ENCODE assay signal across 20 cellular contexts in the genomic region with DNA sequence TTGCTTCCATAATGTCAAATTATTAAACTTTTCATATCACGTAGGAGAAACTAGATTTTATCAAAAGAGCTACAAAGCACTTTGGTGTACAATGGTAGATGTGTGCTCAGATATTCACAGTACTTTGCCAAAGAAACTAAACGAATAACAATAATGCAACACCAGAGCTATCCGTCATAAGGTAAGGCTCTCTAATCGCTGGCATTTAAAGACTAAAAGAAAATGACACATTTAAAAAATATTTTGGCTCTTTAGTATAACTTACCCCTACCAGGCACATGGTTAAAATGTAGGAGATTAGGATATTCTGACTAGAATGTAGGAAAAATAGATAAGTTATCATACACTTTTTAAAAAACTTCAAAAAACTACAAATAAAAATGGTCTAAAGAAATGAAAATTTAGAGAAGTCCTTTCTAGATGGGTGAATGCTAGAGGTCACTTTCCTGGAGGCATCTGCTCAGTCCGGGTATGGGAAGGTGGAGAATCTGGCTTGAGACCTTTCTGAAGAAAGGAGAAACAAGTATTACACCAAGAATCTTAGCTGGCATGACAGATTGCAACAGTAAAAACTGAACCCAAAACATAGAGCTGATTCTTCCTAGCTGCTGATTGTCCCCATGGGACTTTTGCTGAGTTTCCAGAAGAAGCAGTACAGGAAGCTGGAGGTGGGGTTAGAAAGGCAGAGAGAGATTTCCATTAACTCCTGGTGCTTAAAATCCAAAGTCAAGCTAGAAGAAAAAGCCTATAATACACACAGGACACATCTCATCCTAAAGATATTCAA.
DNase-seq lines count a peak whose midpoint lies in the region; ATAC-seq and TF ChIP-seq lines count a peak whose summit lies in the region.
"Had no signal": no experiment of that assay in that cellular context is flagged by ENCODE, and none has a peak within 500 bp of the region (broad histone marks: within the 10 kb centered on the region; RNA-seq: fewer than 3 reads in every experiment).

No MANE protein-coding gene starts in this region.

- H3K27ac ChIP-seq in GM23248, result no peak overlapping the region
- no peak overlapping the region for H3K27ac ChIP-seq in right cardiac atrium (ENCODE audit: low read length)
- H3K27ac ChIP-seq in foreskin keratinocyte, result no peak overlapping the region
- H3K27ac ChIP-seq: colonic mucosa, hepatocyte, psoas muscle, stomach, WERI-Rb-1 had no signal

- no peaks in the 10 kb centered on the region for H3K36me3 ChIP-seq in GM23248 (ENCODE audit: low read depth)
- H3K36me3 ChIP-seq: colonic mucosa, stomach, WERI-Rb-1 had no signal

- H3K4me3 ChIP-seq in AG09309 (ENCODE audit: control insufficient read depth, low read depth, low read length) (no peak overlapping the region), GM23248 (no peak overlapping the region), right cardiac atrium (ENCODE audit: low read length) (no peak overlapping the region)
- H3K4me3 ChIP-seq: colonic mucosa, hepatocyte, psoas muscle, stomach had no signal

- H3K27me3 ChIP-seq in GM23248 (replicated peaks; ENCODE audit: insufficient read depth), result no peaks in the 10 kb centered on the region
- H3K27me3 ChIP-seq in right cardiac atrium (ENCODE audit: control insufficient read depth, insufficient read depth), result no peaks in the 10 kb centered on the region
- no peaks in the 10 kb centered on the region for H3K27me3 ChIP-seq in foreskin keratinocyte
- H3K27me3 ChIP-seq: colonic mucosa, hepatocyte, stomach had no signal

- peak; percentile 25 for DNase-seq in AG09309 (ENCODE audit: low read depth)
- DNase-seq in GM23248, result peak; percentile 53
- DNase-seq in brain pericyte (ENCODE audit: low read depth, low spot score), result peak; percentile 25
- DNase-seq in right cardiac atrium, result no peak
- no peak for DNase-seq in NCI-H187 (lab: John Stamatoyannopoulos, UW)
- no peak for DNase-seq in activated T-cell treated with anti-CD3 and anti-CD28 coated beads, Interleukin-2, amount 50 U/mL, for 4 hours
- DNase-seq in foreskin keratinocyte, result no peak
- DNase-seq: activated CD8-positive, alpha-beta T cell treated with anti-CD3 and anti-CD28 coated beads for 36 hours; amygdala; colonic mucosa; DMS153; left colon; NCI-H1694; NCI-H524 treated with DMSO at 0.1 percent for 48 hours; psoas muscle; stomach; WERI-Rb-1 had no signal

- no peak overlapping the region for H3K4me3 Mint-ChIP-seq in activated T-cell treated with anti-CD3 and anti-CD28 coated beads, Interleukin-2, amount 50 U/mL, for 4 hours
- H3K4me3 Mint-ChIP-seq: activated CD8-positive, alpha-beta T cell treated with anti-CD3 and anti-CD28 coated beads for 36 hours had no signal

- no peak overlapping the region for H3K9ac ChIP-seq in GM23248

- no peaks in the 10 kb centered on the region for H3K36me3 Mint-ChIP-seq in activated T-cell treated with anti-CD3 and anti-CD28 coated beads, Interleukin-2, amount 50 U/mL, for 4 hours (ENCODE audit: insufficient read depth)

- peak overlapping the region; percentile 13 for H3K4me2 ChIP-seq in GM23248 (ENCODE audit: unreplicated experiment)
- H3K4me2 ChIP-seq: hepatocyte had no signal

- in situ Hi-C loops in GM23248 (cut with MboI), result no loop called here

- H4K20me1 ChIP-seq in GM23248 (ENCODE audit: insufficient read depth), result no peaks in the 10 kb centered on the region

- H2AFZ ChIP-seq in GM23248, result peak overlapping the region; percentile 24
- H2AFZ ChIP-seq: hepatocyte had no signal

- no peaks in the 10 kb centered on the region for H3K27me3 Mint-ChIP-seq in activated T-cell treated with anti-CD3 and anti-CD28 coated beads, Interleukin-2, amount 50 U/mL, for 4 hours (ENCODE audit: low read depth)
- H3K27me3 Mint-ChIP-seq: activated CD8-positive, alpha-beta T cell treated with anti-CD3 and anti-CD28 coated beads for 36 hours had no signal

- 51 to 56% methylated on average over 5 of the region's 5 CpGs for WGBS in GM23248 (ENCODE audit: low coverage in 1 of 2, low lambda C conversion rate in 2 of 2, missing lambda C conversion rate in 2 of 2), 2 experiments
- 45% methylated on average over 5 of the region's 5 CpGs for WGBS in right cardiac atrium

- intact Hi-C loops in right cardiac atrium (cut with DNase I), result no loop called here

- H3K4me1 ChIP-seq in GM23248 (ENCODE audit: insufficient read depth), result peaks cover 10% of the 10 kb centered on the region
- peaks cover 2% of the 10 kb centered on the region for H3K4me1 ChIP-seq in right cardiac atrium (ENCODE audit: control insufficient read depth, insufficient read depth, low read length)
- H3K4me1 ChIP-seq in foreskin keratinocyte, result no peaks in the 10 kb centered on the region
- H3K4me1 ChIP-seq: colonic mucosa, psoas muscle, stomach had no signal

- H3K9me3 Mint-ChIP-seq in activated T-cell treated with anti-CD3 and anti-CD28 coated beads, Interleukin-2, amount 50 U/mL, for 4 hours, result peaks cover 5% of the 10 kb centered on the region
- H3K9me3 Mint-ChIP-seq: activated T-helper 2 cell treated with anti-CD3 and anti-CD28 coated beads, Interferon-gamma antibody, Interleukin-2, Interleukin-4, amounts not matched to agents 10 μg/mL and 5 μg/mL and 100 μg/mL, durations not matched to agents 14 hours and 24 hours and 36 hours had no signal

- H3K4me1 Mint-ChIP-seq in activated T-cell treated with anti-CD3 and anti-CD28 coated beads, Interleukin-2, amount 50 U/mL, for 4 hours (ENCODE audit: low read depth), result no peaks in the 10 kb centered on the region

- no peaks in the 10 kb centered on the region for H3K79me2 ChIP-seq in GM23248 (ENCODE audit: insufficient read depth)
- H3K79me2 ChIP-seq: hepatocyte had no signal

- ATAC-seq in right cardiac atrium (peak; percentile 19 to 70), HG03354 (IDR thresholded peaks at IDR 0.05; ENCODE audit: poor library complexity, severe bottlenecking, unreplicated experiment) (no peak), foreskin keratinocyte (no peak)
- ATAC-seq in activated T-cell treated with anti-CD3 and anti-CD28 coated beads, Interleukin-2, amount 50 U/mL, for 4 hours, result no peak
- ATAC-seq: activated CD8-positive, alpha-beta T cell treated with anti-CD3 and anti-CD28 coated beads for 36 hours; left colon; psoas muscle had no signal

- TF ChIP-seq CTCF in AG09309 (IDR thresholded peaks at IDR 0.05; ENCODE audit: control insufficient read depth, insufficient read depth, low read depth, low read length, missing control alignments) (no peak), foreskin keratinocyte (conservative IDR thresholded peaks at IDR 0.05) (no peak)

- no peaks in the 10 kb centered on the region for H3K9me2 ChIP-seq in GM23248 (ENCODE audit: insufficient read depth)

- no peaks in the 10 kb centered on the region; the same call in 1 of the 2 replicates for H3F3A ChIP-seq in GM23248 (ENCODE audit: insufficient read depth)

- H3K9me3 ChIP-seq in GM23248 (ENCODE audit: low read depth) (no peaks in the 10 kb centered on the region), right cardiac atrium (ENCODE audit: control insufficient read depth, low read length) (no peaks in the 10 kb centered on the region)
- H3K9me3 ChIP-seq: colonic mucosa, psoas muscle, stomach had no signal

Comparison
In these comparisons a context has a peak if more than half of its experiments do, and no peak if none do; other contexts are left out.
1. DNase-seq: peak in AG09309 (single experiment), GM23248 (single experiment) and brain pericyte (single experiment); none in right cardiac atrium (0 of 3), NCI-H187 (0 of 2), activated T-cell treated with anti-CD3 and anti-CD28 coated beads, Interleukin-2, amount 50 U/mL, for 4 hours (single experiment) and foreskin keratinocyte (0 of 2).
2. ATAC-seq: peak in right cardiac atrium (2 of 2); none in HG03354 (single experiment), activated T-cell treated with anti-CD3 and anti-CD28 coated beads, Interleukin-2, amount 50 U/mL, for 4 hours (0 of 2) and foreskin keratinocyte (single experiment).